ENCODE assay signal across 25 cellular contexts in the genomic region with DNA sequence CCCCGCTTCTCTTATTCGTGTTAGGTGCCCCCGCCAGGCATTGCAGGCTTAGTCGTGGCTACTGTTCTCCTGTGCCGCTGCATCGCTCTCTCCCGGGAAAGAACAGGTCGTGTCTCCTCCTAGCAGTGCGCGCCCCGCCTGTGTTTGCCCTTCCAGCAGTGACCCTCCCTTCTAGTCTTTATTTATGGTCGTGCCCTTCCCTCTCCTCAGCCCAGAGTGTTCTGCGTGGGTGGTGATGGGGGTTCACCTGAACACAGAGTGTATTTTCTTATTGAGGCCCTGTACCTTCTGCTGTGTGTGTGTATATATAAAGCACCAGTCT. TPM values are rescaled to one million over a fixed set of nuclear protein-coding genes. Genes with fewer than 3 reads are reported as not detected.
DNase-seq lines count a peak whose midpoint lies in the region; ATAC-seq and TF ChIP-seq lines count a peak whose summit lies in the region.
"Had no signal": no experiment of that assay in that cellular context is flagged by ENCODE, and none has a peak within 500 bp of the region (broad histone marks: within the 10 kb centered on the region; RNA-seq: fewer than 3 reads in every experiment).

No MANE protein-coding gene starts in this region.

- POLR2A ChIA-PET in activated CD8-positive, alpha-beta T cell treated with anti-CD3 and anti-CD28 coated beads for 36 hours (lab: Charles Lee), result no interaction called here
- POLR2A ChIA-PET in activated CD8-positive, alpha-beta T cell treated with anti-CD3 and anti-CD28 coated beads, Interleukin-2, amount 10 ng/mL, durations not matched to agents 7 days and 5 days (lab: Charles Lee), result no interaction called here

- ATAC-seq in activated CD8-positive, alpha-beta T cell treated with anti-CD3 and anti-CD28 coated beads for 36 hours, result no peak
- ATAC-seq in activated CD8-positive, alpha-beta T cell treated with anti-CD3 and anti-CD28 coated beads, Interleukin-2, amount 10 ng/mL, durations not matched to agents 7 days and 5 days, result no peak
- no peak for ATAC-seq in GM18868 (IDR thresholded peaks at IDR 0.05; ENCODE audit: unreplicated experiment)
- ATAC-seq: foreskin keratinocyte, K562, upper lobe of right lung had no signal

- peaks cover 12% of the 10 kb centered on the region for H3K4me1 Mint-ChIP-seq in activated CD8-positive, alpha-beta T cell treated with anti-CD3 and anti-CD28 coated beads for 36 hours (ENCODE audit: low read depth)
- H3K4me1 Mint-ChIP-seq in activated CD8-positive, alpha-beta T cell treated with anti-CD3 and anti-CD28 coated beads, Interleukin-2, amount 10 ng/mL, durations not matched to agents 7 days and 5 days (ENCODE audit: low read depth), result no peaks in the 10 kb centered on the region
- H3K4me1 Mint-ChIP-seq in glutamatergic neuron (ENCODE audit: low read depth, unreplicated experiment) (peaks cover 17% of the 10 kb centered on the region), progenitor cell of endocrine pancreas (ENCODE audit: low read depth) (peaks cover 2% of the 10 kb centered on the region)
- H3K4me1 Mint-ChIP-seq: activated naive CD4-positive, alpha-beta T cell treated with anti-CD3 and anti-CD28 coated beads, Interleukin-2, amount 10 ng/mL, durations not matched to agents 7 days and 5 days had no signal

- DNase-seq in activated CD8-positive, alpha-beta T cell treated with anti-CD3 and anti-CD28 coated beads for 36 hours, result no peak
- no peak for DNase-seq in activated CD8-positive, alpha-beta T cell treated with anti-CD3 and anti-CD28 coated beads, Interleukin-2, amount 10 ng/mL, durations not matched to agents 7 days and 5 days
- peak; percentile 47 for DNase-seq in NCI-H2227 (lab: John Stamatoyannopoulos, UW; ENCODE audit: unreplicated experiment)
- DNase-seq in glutamatergic neuron, result no peak
- no peak for DNase-seq in progenitor cell of endocrine pancreas (ENCODE audit: low spot score, unreplicated experiment)
- DNase-seq in SK-N-DZ (ENCODE audit: low spot score), result no peak
- DNase-seq in effector CD4-positive, alpha-beta T cell, result no peak
- DNase-seq: activated CD4-positive, CD25-positive, alpha-beta regulatory T cell; activated naive CD4-positive, alpha-beta T cell treated with anti-CD3 and anti-CD28 coated beads, Interleukin-2, amount 10 ng/mL, durations not matched to agents 7 days and 5 days; activated T-cell treated with anti-CD3 and anti-CD28 coated beads, Interleukin-2, amount 50 U/mL, for 4 hours; colonic mucosa; DMS79; foreskin keratinocyte; GF-D8; mesenchymal stem cell; naive B cell; NCI-H1105; NCI-H2029 treated with DMSO at 0.1 percent for 48 hours; NCI-H774; pancreas; stimulated activated CD4-positive, alpha-beta T cell treated with anti-CD3 and anti-CD28 coated beads, Interleukin-2, amount 100 ng/mL, for 48 hours; T-helper 1 cell; upper lobe of right lung had no signal

- H3K36me3 Mint-ChIP-seq in activated CD8-positive, alpha-beta T cell treated with anti-CD3 and anti-CD28 coated beads for 36 hours (ENCODE audit: low read depth), result peaks cover 22% of the 10 kb centered on the region
- peaks cover 22% of the 10 kb centered on the region for H3K36me3 Mint-ChIP-seq in activated CD8-positive, alpha-beta T cell treated with anti-CD3 and anti-CD28 coated beads, Interleukin-2, amount 10 ng/mL, durations not matched to agents 7 days and 5 days (ENCODE audit: low read depth)
- no peaks in the 10 kb centered on the region for H3K36me3 Mint-ChIP-seq in glutamatergic neuron (ENCODE audit: unreplicated experiment)
- H3K36me3 Mint-ChIP-seq in progenitor cell of endocrine pancreas (ENCODE audit: insufficient read depth), result peaks cover 34% of the 10 kb centered on the region

- H3K4me3 Mint-ChIP-seq in activated CD8-positive, alpha-beta T cell treated with anti-CD3 and anti-CD28 coated beads for 36 hours, result no peak overlapping the region
- no peak overlapping the region for H3K4me3 Mint-ChIP-seq in activated CD8-positive, alpha-beta T cell treated with anti-CD3 and anti-CD28 coated beads, Interleukin-2, amount 10 ng/mL, durations not matched to agents 7 days and 5 days
- H3K4me3 Mint-ChIP-seq in glutamatergic neuron (ENCODE audit: unreplicated experiment) (no peak overlapping the region), progenitor cell of endocrine pancreas (ENCODE audit: low read depth) (no peak overlapping the region)
- H3K4me3 Mint-ChIP-seq: activated naive CD4-positive, alpha-beta T cell treated with anti-CD3 and anti-CD28 coated beads, Interleukin-2, amount 10 ng/mL, durations not matched to agents 7 days and 5 days; activated T-cell treated with anti-CD3 and anti-CD28 coated beads, Interleukin-2, amount 50 U/mL, for 4 hours; naive B cell had no signal

- peak overlapping the region; percentile 70 for H3K27ac Mint-ChIP-seq in activated CD8-positive, alpha-beta T cell treated with anti-CD3 and anti-CD28 coated beads for 36 hours
- H3K27ac Mint-ChIP-seq in activated CD8-positive, alpha-beta T cell treated with anti-CD3 and anti-CD28 coated beads, Interleukin-2, amount 10 ng/mL, durations not matched to agents 7 days and 5 days, result no peak overlapping the region
- H3K27ac Mint-ChIP-seq in glutamatergic neuron (ENCODE audit: unreplicated experiment), result peak overlapping the region; percentile 52
- peak overlapping the region; percentile 33 for H3K27ac Mint-ChIP-seq in progenitor cell of endocrine pancreas
- H3K27ac Mint-ChIP-seq: activated naive CD4-positive, alpha-beta T cell treated with anti-CD3 and anti-CD28 coated beads, Interleukin-2, amount 10 ng/mL, durations not matched to agents 7 days and 5 days had no signal

- CTCF ChIA-PET in activated CD8-positive, alpha-beta T cell treated with anti-CD3 and anti-CD28 coated beads for 36 hours (lab: Charles Lee), result no interaction called here
- CTCF ChIA-PET in activated CD8-positive, alpha-beta T cell treated with anti-CD3 and anti-CD28 coated beads, Interleukin-2, amount 10 ng/mL, durations not matched to agents 7 days and 5 days (lab: Charles Lee), result no interaction called here

- H3K9me3 Mint-ChIP-seq in activated CD8-positive, alpha-beta T cell treated with anti-CD3 and anti-CD28 coated beads for 36 hours, result no peaks in the 10 kb centered on the region
- H3K9me3 Mint-ChIP-seq in activated CD8-positive, alpha-beta T cell treated with anti-CD3 and anti-CD28 coated beads, Interleukin-2, amount 10 ng/mL, durations not matched to agents 7 days and 5 days (ENCODE audit: insufficient read depth), result no peaks in the 10 kb centered on the region
- H3K9me3 Mint-ChIP-seq in glutamatergic neuron (ENCODE audit: unreplicated experiment) (peaks cover 6% of the 10 kb centered on the region), progenitor cell of endocrine pancreas (ENCODE audit: low read depth) (no peaks in the 10 kb centered on the region)
- H3K9me3 Mint-ChIP-seq: activated naive CD4-positive, alpha-beta T cell treated with anti-CD3 and anti-CD28 coated beads, Interleukin-2, amount 10 ng/mL, durations not matched to agents 7 days and 5 days; activated T-cell treated with anti-CD3 and anti-CD28 coated beads, Interleukin-2, amount 50 U/mL, for 4 hours; naive B cell had no signal

- no peak for TF ChIP-seq CTCF in activated CD8-positive, alpha-beta T cell treated with anti-CD3 and anti-CD28 coated beads for 36 hours (IDR thresholded peaks at IDR 0.05)
- TF ChIP-seq CTCF in glutamatergic neuron (IDR thresholded peaks at IDR 0.05; ENCODE audit: partially characterized antibody, unreplicated experiment), result no peak
- no peak for TF ChIP-seq CTCF in progenitor cell of endocrine pancreas (IDR thresholded peaks at IDR 0.05; ENCODE audit: unreplicated experiment)

- intact Hi-C loops in activated CD8-positive, alpha-beta T cell treated with anti-CD3 and anti-CD28 coated beads for 36 hours (cut with micrococcal nuclease), result no loop called here

- no peaks in the 10 kb centered on the region for H3K27me3 Mint-ChIP-seq in activated CD8-positive, alpha-beta T cell treated with anti-CD3 and anti-CD28 coated beads for 36 hours
- H3K27me3 Mint-ChIP-seq in activated CD8-positive, alpha-beta T cell treated with anti-CD3 and anti-CD28 coated beads, Interleukin-2, amount 10 ng/mL, durations not matched to agents 7 days and 5 days (ENCODE audit: low read depth), result no peaks in the 10 kb centered on the region
- H3K27me3 Mint-ChIP-seq in glutamatergic neuron (ENCODE audit: unreplicated experiment) (peaks cover 5% of the 10 kb centered on the region), progenitor cell of endocrine pancreas (no peaks in the 10 kb centered on the region)
- H3K27me3 Mint-ChIP-seq: activated naive CD4-positive, alpha-beta T cell treated with anti-CD3 and anti-CD28 coated beads, Interleukin-2, amount 10 ng/mL, durations not matched to agents 7 days and 5 days; naive B cell had no signal

RNA-seq across cellular contexts. Expression of a gene that starts 15.2 kb away (rescaled TPM):
- 10 to 100 TPM; 57.1 to 62.0 TPM for total RNA-seq in activated CD8-positive, alpha-beta T cell treated with anti-CD3 and anti-CD28 coated beads for 36 hours
- 10 to 100 TPM; 55.3 to 60.9 TPM for total RNA-seq in activated CD8-positive, alpha-beta T cell treated with anti-CD3 and anti-CD28 coated beads, Interleukin-2, amount 10 ng/mL, durations not matched to agents 7 days and 5 days
- total RNA-seq in glutamatergic neuron (ENCODE audit: unreplicated experiment) (190 TPM), progenitor cell of endocrine pancreas (267 and 277 TPM in 2 replicates)
- polyA plus RNA-seq in SK-N-DZ (2014; cell fraction: cytosol; rRNA removed), result 75.5 and 78.1 TPM in 2 replicates
- 106 and 131 TPM in 2 replicates for polyA plus RNA-seq in SK-N-DZ (2014; cell fraction: nucleus; rRNA removed)

RNA-seq across cellular contexts. Expression of a gene that starts 29.5 kb away (rescaled TPM):
- total RNA-seq in activated CD8-positive, alpha-beta T cell treated with anti-CD3 and anti-CD28 coated beads for 36 hours, result 10 to 100 TPM; 56.1 to 61.3 TPM
- 10 to 100 TPM; 64.3 to 74.7 TPM for total RNA-seq in activated CD8-positive, alpha-beta T cell treated with anti-CD3 and anti-CD28 coated beads, Interleukin-2, amount 10 ng/mL, durations not matched to agents 7 days and 5 days
- total RNA-seq in glutamatergic neuron (ENCODE audit: unreplicated experiment) (181 TPM), progenitor cell of endocrine pancreas (236 and 253 TPM in 2 replicates)
- 80.1 and 95.4 TPM in 2 replicates for polyA plus RNA-seq in SK-N-DZ (2014; cell fraction: cytosol; rRNA removed)
- 186 and 231 TPM in 2 replicates for polyA plus RNA-seq in SK-N-DZ (2014; cell fraction: nucleus; rRNA removed)

RNA-seq across cellular contexts. Expression of a gene that starts 54.3 kb away (rescaled TPM):
- total RNA-seq in activated CD8-positive, alpha-beta T cell treated with anti-CD3 and anti-CD28 coated beads for 36 hours, result 100 to 1,000 TPM; 243 to 246 TPM
- 100 to 1,000 TPM; 186 to 189 TPM for total RNA-seq in activated CD8-positive, alpha-beta T cell treated with anti-CD3 and anti-CD28 coated beads, Interleukin-2, amount 10 ng/mL, durations not matched to agents 7 days and 5 days
- total RNA-seq in glutamatergic neuron (ENCODE audit: unreplicated experiment) (503 TPM), progenitor cell of endocrine pancreas (524 and 538 TPM in 2 replicates)
- polyA plus RNA-seq in SK-N-DZ (2014; cell fraction: cytosol; rRNA removed), result 199 and 202 TPM in 2 replicates
- 118 and 153 TPM in 2 replicates for polyA plus RNA-seq in SK-N-DZ (2014; cell fraction: nucleus; rRNA removed)
